In genomic region chr11:77778118-77778517, GRCh38 we compare ENCODE assay signal across 23 cellular contexts. TPM values are rescaled to one million over a fixed set of nuclear protein-coding genes. Genes with fewer than 3 reads are reported as not detected.
DNase-seq lines count a peak whose midpoint lies in the region; ATAC-seq, FAIRE-seq and TF ChIP-seq lines count a peak whose summit lies in the region.
"Had no signal": no experiment of that assay in that cellular context is flagged by ENCODE, and none has a peak within 500 bp of the region (broad histone marks: within the 10 kb centered on the region; RNA-seq: fewer than 3 reads in every experiment).

No MANE protein-coding gene starts in this region.

- H3K36me3 ChIP-seq in HepG2 (replicated peaks in 1 of 2; ENCODE audit: control insufficient read depth in 1 of 2, insufficient read depth in 2 of 2, low read length in 2 of 2) = peaks cover 1 to 4% of the 10 kb centered on the region in 2 experiments; a peak in 1 of 5 replicates
- H3K36me3 ChIP-seq in right lobe of liver = no peaks in the 10 kb centered on the region
- H3K36me3 ChIP-seq in Caco-2 (ENCODE audit: control insufficient read depth, insufficient read depth, low read length) = peaks cover 3% of the 10 kb centered on the region; the same call in 1 of the 2 replicates
- H3K36me3 ChIP-seq: BE2C had no signal

- H3K4me1 Mint-ChIP-seq in Caco-2 (ENCODE audit: low read depth, unreplicated experiment) (peaks cover 32% of the 10 kb centered on the region), memory B cell (peaks cover 29% of the 10 kb centered on the region)
- peaks cover 23% of the 10 kb centered on the region for H3K4me1 Mint-ChIP-seq in activated T-helper 17 cell treated with anti-CD3 and anti-CD28 coated beads, Interleukin-2, amount 50 U/mL, for 72 hours
- H3K4me1 Mint-ChIP-seq in naive thymus-derived CD8-positive, alpha-beta T cell = peaks cover 20 to 62% (median 49%) of the 10 kb centered on the region in 4 donors

- TF ChIP-seq RAD21 in HepG2 (CRISPR knock-in tag; IDR thresholded peaks at IDR 0.05) = no peak

- no peak for ATAC-seq in HepG2
- no peak for ATAC-seq in right lobe of liver
- no peak for ATAC-seq in activated T-helper 17 cell treated with anti-CD3 and anti-CD28 coated beads, Interleukin-2, amount 50 U/mL, for 72 hours (replicated peaks)
- no peak for ATAC-seq in memory B cell (ENCODE audit: low read depth)
- ATAC-seq in naive thymus-derived CD8-positive, alpha-beta T cell = no peak
- ATAC-seq: A549, HCT116 had no signal

- H3K4me1 ChIP-seq in HepG2 (ENCODE audit: insufficient read depth, low read length) (peaks cover 12% of the 10 kb centered on the region), right lobe of liver (no peaks in the 10 kb centered on the region), Caco-2 (peaks cover 17% of the 10 kb centered on the region)
- H3K4me1 ChIP-seq: A549, BE2C had no signal

- H3K27ac ChIP-seq in HepG2 (ENCODE audit: extremely low read length, insufficient read depth, low read length) (no peak overlapping the region), right lobe of liver (no peak overlapping the region)
- H3K27ac ChIP-seq: A549; BLaER1 treated with 17β-estradiol and CSF1 and Interleukin-3, amounts not matched to agents 10 nM and 100 nM; GM23248 had no signal

- CTCF ChIA-PET in HepG2 (lab: Yijun Ruan, JAX; ENCODE audit: low intra/inter-chr PET ratio, low total read pairs) (no interaction called here), Caco-2 (lab: Charles Lee) (no interaction called here)

- FAIRE-seq in HepG2 (lab: Jason Lieb, UNC) = no peak
- FAIRE-seq: A549, G401.6 had no signal

- peaks cover 44% of the 10 kb centered on the region for H3K79me2 ChIP-seq in HepG2 (ENCODE audit: insufficient read depth, low read length)

- no peak overlapping the region for H3K4me3 Mint-ChIP-seq in Caco-2 (ENCODE audit: unreplicated experiment)
- no peak overlapping the region for H3K4me3 Mint-ChIP-seq in activated T-helper 17 cell treated with anti-CD3 and anti-CD28 coated beads, Interleukin-2, amount 50 U/mL, for 72 hours
- no peak overlapping the region for H3K4me3 Mint-ChIP-seq in memory B cell
- no peak overlapping the region for H3K4me3 Mint-ChIP-seq in naive thymus-derived CD8-positive, alpha-beta T cell
- H3K4me3 Mint-ChIP-seq: CD14-positive monocyte, H9 had no signal

- H3K27me3 ChIP-seq in HepG2 (ENCODE audit: control insufficient read depth in 1 of 2, insufficient read depth in 2 of 2, low read length in 2 of 2) (no peaks in the 10 kb centered on the region), right lobe of liver (no peaks in the 10 kb centered on the region), Caco-2 (replicated peaks; ENCODE audit: control insufficient read depth, insufficient read depth, low read length) (no peaks in the 10 kb centered on the region)
- H3K27me3 ChIP-seq: BE2C; BLaER1 treated with 17β-estradiol and CSF1 and Interleukin-3, amounts not matched to agents 10 nM and 100 nM had no signal

- DNase-seq in HepG2 (ENCODE audit: low spot score) = no peak
- no peak for DNase-seq in right lobe of liver
- DNase-seq in Caco-2 = no peak
- no peak for DNase-seq in memory B cell (ENCODE audit: low spot score in 2 of 2)
- no peak for DNase-seq in naive thymus-derived CD8-positive, alpha-beta T cell
- no peak for DNase-seq in NCI-H146 (lab: John Stamatoyannopoulos, UW)
- DNase-seq in NCI-H187 treated with DMSO at 0.1 percent for 48 hours (lab: John Stamatoyannopoulos, UW) = no peak
- DNase-seq: 8988T; ACHN; AML-193; BE2C; CD4-positive, alpha-beta memory T cell; COR-L47; DMS153; DND-41; GM23248; H9 had no signal

- in situ Hi-C loops in HepG2 (cut with HindIII; ENCODE audit: extremely low pct_ligation_motif_present, low pct_unique_long_range_greater_than_20kb) = loop anchor here (5.0 kb wide), 1 partner anchor 224 kb away; no protein-coding TSS in a partner anchor

- H3K36me3 Mint-ChIP-seq in Caco-2 (ENCODE audit: insufficient read depth, unreplicated experiment) (peaks cover 32% of the 10 kb centered on the region), memory B cell (no peaks in the 10 kb centered on the region)
- peaks cover 15% of the 10 kb centered on the region for H3K36me3 Mint-ChIP-seq in activated T-helper 17 cell treated with anti-CD3 and anti-CD28 coated beads, Interleukin-2, amount 50 U/mL, for 72 hours (ENCODE audit: low read depth)
- H3K36me3 Mint-ChIP-seq in naive thymus-derived CD8-positive, alpha-beta T cell = peaks cover 0 to 27% (median 0%) of the 10 kb centered on the region in 3 donors

- no peak overlapping the region for H3K9ac ChIP-seq in HepG2 (ENCODE audit: insufficient read depth, low read depth, low read length)
- H3K9ac ChIP-seq: BLaER1 treated with 17β-estradiol and CSF1 and Interleukin-3, amounts not matched to agents 10 nM and 100 nM; GM23248 had no signal

- no TSS peak for BruUV-seq in HepG2 (replicated peaks; lab: Mats Ljungman, UMichigan)
- BruUV-seq in Caco-2 (replicated peaks; lab: Mats Ljungman, UMichigan) = no TSS peak

- TF ChIP-seq POLR2A in HepG2 (IDR thresholded peaks at IDR 0.05; ENCODE audit: insufficient read depth in 1 of 2, low read depth in 2 of 2, low read length in 2 of 2) (no peak), right lobe of liver (IDR thresholded peaks at IDR 0.05) (no peak)

- H3K27me3 Mint-ChIP-seq in Caco-2 (ENCODE audit: insufficient read depth, unreplicated experiment) (no peaks in the 10 kb centered on the region), memory B cell (no peaks in the 10 kb centered on the region)
- H3K27me3 Mint-ChIP-seq in activated T-helper 17 cell treated with anti-CD3 and anti-CD28 coated beads, Interleukin-2, amount 50 U/mL, for 72 hours = no peaks in the 10 kb centered on the region
- no peaks in the 10 kb centered on the region for H3K27me3 Mint-ChIP-seq in naive thymus-derived CD8-positive, alpha-beta T cell
- H3K27me3 Mint-ChIP-seq: CD4-positive, alpha-beta memory T cell had no signal

- H3K27ac Mint-ChIP-seq in Caco-2 (ENCODE audit: unreplicated experiment) (peak overlapping the region; percentile 8), memory B cell (peak overlapping the region; percentile 43)
- peak overlapping the region; percentile 28 for H3K27ac Mint-ChIP-seq in activated T-helper 17 cell treated with anti-CD3 and anti-CD28 coated beads, Interleukin-2, amount 50 U/mL, for 72 hours
- H3K27ac Mint-ChIP-seq in naive thymus-derived CD8-positive, alpha-beta T cell = peak overlapping the region in 2 of 10 donors; percentile 1 to 79

- H3K4me3 ChIP-seq in HepG2 (replicated peaks in 1 of 3; ENCODE audit: insufficient read depth in 1 of 3, low read depth in 2 of 3, low read length in 3 of 3) = no peak overlapping the region
- no peak overlapping the region for H3K4me3 ChIP-seq in right lobe of liver
- H3K4me3 ChIP-seq in Caco-2 (ENCODE audit: low read depth, low read length) = no peak overlapping the region
- H3K4me3 ChIP-seq: A549; BLaER1 treated with 17β-estradiol and CSF1 and Interleukin-3, amounts not matched to agents 10 nM and 100 nM; GM23248 had no signal

- POLR2A ChIA-PET in HepG2 (lab: Yijun Ruan, JAX) = no interaction called here
- POLR2A ChIA-PET in Caco-2 (lab: Charles Lee) = no interaction called here
- POLR2A ChIA-PET in naive thymus-derived CD8-positive, alpha-beta T cell (lab: Charles Lee) = no interaction called here

- H2AFZ ChIP-seq in HepG2 (ENCODE audit: low read length) = no peak overlapping the region
- H2AFZ ChIP-seq: GM23248 had no signal

- H3K9me3 Mint-ChIP-seq in Caco-2 (ENCODE audit: unreplicated experiment) (no peaks in the 10 kb centered on the region), memory B cell (no peaks in the 10 kb centered on the region)
- H3K9me3 Mint-ChIP-seq in activated T-helper 17 cell treated with anti-CD3 and anti-CD28 coated beads, Interleukin-2, amount 50 U/mL, for 72 hours = no peaks in the 10 kb centered on the region
- H3K9me3 Mint-ChIP-seq in naive thymus-derived CD8-positive, alpha-beta T cell = no peaks in the 10 kb centered on the region
- H3K9me3 Mint-ChIP-seq: CD14-positive monocyte; CD4-positive, alpha-beta memory T cell; H9 had no signal

- intact Hi-C loops in HepG2 (cut with micrococcal nuclease; ENCODE audit: unreplicated experiment) (no loop called here), right lobe of liver (cut with DNase I) (no loop called here), Caco-2 (cut with micrococcal nuclease; ENCODE audit: unreplicated experiment) (loop anchor here (10.0 kb wide), 1 partner anchor 97 kb away; no protein-coding TSS in a partner anchor)

- no peak for TF ChIP-seq CTCF in HepG2 (CRISPR knock-in tag; IDR thresholded peaks at IDR 0.05)
- no peak for TF ChIP-seq CTCF in right lobe of liver (IDR thresholded peaks at IDR 0.05)
- no peak for TF ChIP-seq CTCF in Caco-2 (IDR thresholded peaks at IDR 0.05; ENCODE audit: insufficient read depth in 1 of 2, low read depth in 1 of 2, low read length in 1 of 2, severe bottlenecking in 1 of 2, unreplicated experiment in 1 of 2)

- no peak overlapping the region for H3K4me2 ChIP-seq in HepG2 (ENCODE audit: low read depth, low read length)
- H3K4me2 ChIP-seq: A549; BLaER1 treated with 17β-estradiol and CSF1 and Interleukin-3, amounts not matched to agents 10 nM and 100 nM had no signal

- H3K9me3 ChIP-seq in HepG2 (ENCODE audit: low read length) (no peaks in the 10 kb centered on the region), right lobe of liver (no peaks in the 10 kb centered on the region), Caco-2 (no peaks in the 10 kb centered on the region)
- H3K9me3 ChIP-seq: A549; BE2C; BLaER1 treated with 17β-estradiol and CSF1 and Interleukin-3, amounts not matched to agents 10 nM and 100 nM had no signal

- 100% methylated on average over 1 of the region's 1 CpG for WGBS in HepG2 (ENCODE audit: low lambda C conversion rate)
- 100% methylated on average over 1 of the region's 1 CpG for WGBS in right lobe of liver (ENCODE audit: insufficient coverage, low coverage, low lambda C conversion rate, missing lambda C conversion rate)

- TF ChIP-seq EP300 in HepG2 (IDR thresholded peaks at IDR 0.05; ENCODE audit: low read depth in 2 of 2, low read length in 2 of 2) = no peak
- TF ChIP-seq EP300 in HepG2 (CRISPR knock-in tag; IDR thresholded peaks at IDR 0.05; ENCODE audit: borderline replicate concordance) = no peak

- peaks cover 26% of the 10 kb centered on the region for H4K20me1 ChIP-seq in HepG2 (ENCODE audit: insufficient read depth, low read length)

RNA-seq across cellular contexts. Expression of gene RSF1, which starts 42.4 kb away (rescaled TPM):
- total RNA-seq in HepG2 (2016; rRNA removed; fragmentation: Illumina TruSeq; extraction: Trizol) (33.1 and 47.7 TPM in 2 replicates), right lobe of liver (10 to 100 TPM in 5 of 6 experiments, 1 to 10 TPM in 1; 8.4 to 23.0 (median 20.6) TPM), Caco-2 (2022) (108 and 121 TPM in 2 replicates)
- total RNA-seq in HepG2 (2016; cell fraction: cytosol; rRNA removed; fragmentation: Illumina TruSeq; extraction: Trizol; ENCODE audit: low read depth) = 57.2 and 60.7 TPM in 2 replicates
- 28.3 and 41.6 TPM in 2 replicates for total RNA-seq in HepG2 (2016; cell fraction: insoluble cytoplasmic fraction; rRNA removed; fragmentation: Illumina TruSeq; extraction: Trizol)
- total RNA-seq in HepG2 (2016; cell fraction: membrane; rRNA removed; fragmentation: Illumina TruSeq; extraction: Trizol) = 26.4 and 26.7 TPM in 2 replicates
- total RNA-seq in HepG2 (2016; cell fraction: nucleus; rRNA removed; fragmentation: Illumina TruSeq; extraction: Trizol) = 32.0 and 45.6 TPM in 2 replicates
- 6.3 and 15.5 TPM in 2 replicates for polyA plus RNA-seq in HepG2 (2011; rRNA removed)
- polyA plus RNA-seq in HepG2 (2011; cell fraction: cytosol; rRNA removed) = 6.3 and 10.1 TPM in 2 replicates
- polyA plus RNA-seq in HepG2 (2011; cell fraction: nucleus; rRNA removed) = 9.8 and 13.7 TPM in 2 replicates
- 24.8 and 29.0 TPM in 2 replicates for polyA plus RNA-seq in HepG2 (2012)
- 4.1 and 4.2 TPM in 2 replicates for polyA plus RNA-seq in HepG2 (2016; cell fraction: cytosol; fragmentation: Illumina TruSeq; extraction: Trizol; ENCODE audit: low read depth)
- polyA plus RNA-seq in HepG2 (2016; cell fraction: insoluble cytoplasmic fraction; fragmentation: Illumina TruSeq; extraction: Trizol; ENCODE audit: low read depth) = 20.8 and 24.1 TPM in 2 replicates
- 5.3 and 6.9 TPM in 2 replicates for polyA plus RNA-seq in HepG2 (2016; cell fraction: membrane; fragmentation: Illumina TruSeq; extraction: Trizol; ENCODE audit: low read depth)
- 12.8 and 21.0 TPM in 2 replicates for polyA plus RNA-seq in HepG2 (2016; cell fraction: nucleus; fragmentation: Illumina TruSeq; extraction: Trizol; ENCODE audit: insufficient read depth, low read depth)
- polyA minus RNA-seq in HepG2 (2011; rRNA and poly(A)+ RNA removed; ENCODE audit: low replicate concordance) = 11.2 and 17.7 TPM in 2 replicates
- polyA minus RNA-seq in HepG2 (2011; cell fraction: cytosol; rRNA and poly(A)+ RNA removed) = 17.1 and 20.1 TPM in 2 replicates
- polyA minus RNA-seq in HepG2 (2011; cell fraction: nucleus; rRNA and poly(A)+ RNA removed) = 43.6 and 49.4 TPM in 2 replicates
- 10 to 100 TPM; 46.2 to 68.7 TPM for total RNA-seq in activated T-helper 17 cell treated with anti-CD3 and anti-CD28 coated beads, Interleukin-2, amount 50 U/mL, for 72 hours
- total RNA-seq in naive thymus-derived CD8-positive, alpha-beta T cell = 100 to 1,000 TPM; 107 to 112 TPM
- 10 to 100 TPM; 30.6 to 33.0 (median 32.5) TPM for polyA plus RNA-seq in naive thymus-derived CD8-positive, alpha-beta T cell

RNA-seq across cellular contexts. Expression of gene AAMDC, which starts 42.8 kb away (rescaled TPM):
- 35.6 and 49.5 TPM in 2 replicates for total RNA-seq in HepG2 (2016; rRNA removed; fragmentation: Illumina TruSeq; extraction: Trizol)
- total RNA-seq in HepG2 (2016; cell fraction: cytosol; rRNA removed; fragmentation: Illumina TruSeq; extraction: Trizol; ENCODE audit: low read depth) = 10.1 and 11.6 TPM in 2 replicates
- 42.2 and 52.7 TPM in 2 replicates for total RNA-seq in HepG2 (2016; cell fraction: insoluble cytoplasmic fraction; rRNA removed; fragmentation: Illumina TruSeq; extraction: Trizol)
- 15.8 and 15.9 TPM in 2 replicates for total RNA-seq in HepG2 (2016; cell fraction: membrane; rRNA removed; fragmentation: Illumina TruSeq; extraction: Trizol)
- total RNA-seq in HepG2 (2016; cell fraction: nucleus; rRNA removed; fragmentation: Illumina TruSeq; extraction: Trizol) = 15.3 and 17.8 TPM in 2 replicates
- 16.7 and 18.1 TPM in 2 replicates for polyA plus RNA-seq in HepG2 (2011; rRNA removed)
- polyA plus RNA-seq in HepG2 (2011; cell fraction: cytosol; rRNA removed) = 15.8 and 23.8 TPM in 2 replicates
- polyA plus RNA-seq in HepG2 (2011; cell fraction: nucleus; rRNA removed) = 2.3 and 6.5 TPM in 2 replicates
- polyA plus RNA-seq in HepG2 (2012) = 39.1 and 47.5 TPM in 2 replicates
- polyA plus RNA-seq in HepG2 (2016; cell fraction: cytosol; fragmentation: Illumina TruSeq; extraction: Trizol; ENCODE audit: low read depth) = 10.6 and 15.3 TPM in 2 replicates
- 58.7 and 59.1 TPM in 2 replicates for polyA plus RNA-seq in HepG2 (2016; cell fraction: insoluble cytoplasmic fraction; fragmentation: Illumina TruSeq; extraction: Trizol; ENCODE audit: low read depth)
- polyA plus RNA-seq in HepG2 (2016; cell fraction: membrane; fragmentation: Illumina TruSeq; extraction: Trizol; ENCODE audit: low read depth) = 13.9 and 15.2 TPM in 2 replicates
- polyA plus RNA-seq in HepG2 (2016; cell fraction: nucleus; fragmentation: Illumina TruSeq; extraction: Trizol; ENCODE audit: insufficient read depth, low read depth) = 27.6 and 29.3 TPM in 2 replicates
- 4.0 TPM in 1 of 2 replicates, not detected in the other for polyA minus RNA-seq in HepG2 (2011; rRNA and poly(A)+ RNA removed; ENCODE audit: low replicate concordance)
- 2.5 and 5.3 TPM in 2 replicates for polyA minus RNA-seq in HepG2 (2011; cell fraction: cytosol; rRNA and poly(A)+ RNA removed)
- polyA minus RNA-seq in HepG2 (2011; cell fraction: nucleus; rRNA and poly(A)+ RNA removed) = 9.6 and 9.8 TPM in 2 replicates
- 10 to 100 TPM; 10.4 to 19.2 (median 14.5) TPM for total RNA-seq in right lobe of liver
- total RNA-seq in Caco-2 (2022) = 87.7 and 89.7 TPM in 2 replicates
- 1 to 10 TPM; 7.4 to 7.7 TPM for total RNA-seq in activated T-helper 17 cell treated with anti-CD3 and anti-CD28 coated beads, Interleukin-2, amount 50 U/mL, for 72 hours
- 1 to 10 TPM; 5.2 to 6.4 TPM for total RNA-seq in naive thymus-derived CD8-positive, alpha-beta T cell
- polyA plus RNA-seq in naive thymus-derived CD8-positive, alpha-beta T cell = 10 to 100 TPM; 18.3 to 31.5 (median 25.0) TPM
